In the genomic region with DNA sequence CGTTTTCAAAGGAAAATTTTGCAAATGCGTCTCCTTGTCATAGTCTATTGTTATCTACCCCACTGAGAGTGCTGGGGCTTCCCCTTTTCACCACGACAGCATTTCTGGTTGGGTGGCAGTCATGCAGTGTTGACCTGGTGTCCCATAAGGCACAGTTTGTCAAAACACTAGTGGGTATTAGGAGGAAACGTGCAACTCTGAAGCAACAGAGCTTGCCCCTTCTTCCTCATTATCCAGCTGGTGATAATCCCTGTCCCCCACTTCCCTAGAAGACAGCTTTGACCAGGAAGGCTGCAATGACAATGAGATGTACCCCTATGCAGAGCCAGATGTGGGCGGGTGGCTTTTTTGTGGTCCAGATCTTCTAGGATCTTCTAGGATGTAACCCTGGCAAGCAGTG, we compare ENCODE assay signal across 1 cellular context.
TF ChIP-seq lines count a peak whose summit lies in the region.

No MANE protein-coding gene starts in this region.

TF ChIP-seq in GM23338, 12 proteins besides CTCF, POLR2A, EP300 and RAD21 (continued from another document):
- TF ChIP-seq, protein P1, sequence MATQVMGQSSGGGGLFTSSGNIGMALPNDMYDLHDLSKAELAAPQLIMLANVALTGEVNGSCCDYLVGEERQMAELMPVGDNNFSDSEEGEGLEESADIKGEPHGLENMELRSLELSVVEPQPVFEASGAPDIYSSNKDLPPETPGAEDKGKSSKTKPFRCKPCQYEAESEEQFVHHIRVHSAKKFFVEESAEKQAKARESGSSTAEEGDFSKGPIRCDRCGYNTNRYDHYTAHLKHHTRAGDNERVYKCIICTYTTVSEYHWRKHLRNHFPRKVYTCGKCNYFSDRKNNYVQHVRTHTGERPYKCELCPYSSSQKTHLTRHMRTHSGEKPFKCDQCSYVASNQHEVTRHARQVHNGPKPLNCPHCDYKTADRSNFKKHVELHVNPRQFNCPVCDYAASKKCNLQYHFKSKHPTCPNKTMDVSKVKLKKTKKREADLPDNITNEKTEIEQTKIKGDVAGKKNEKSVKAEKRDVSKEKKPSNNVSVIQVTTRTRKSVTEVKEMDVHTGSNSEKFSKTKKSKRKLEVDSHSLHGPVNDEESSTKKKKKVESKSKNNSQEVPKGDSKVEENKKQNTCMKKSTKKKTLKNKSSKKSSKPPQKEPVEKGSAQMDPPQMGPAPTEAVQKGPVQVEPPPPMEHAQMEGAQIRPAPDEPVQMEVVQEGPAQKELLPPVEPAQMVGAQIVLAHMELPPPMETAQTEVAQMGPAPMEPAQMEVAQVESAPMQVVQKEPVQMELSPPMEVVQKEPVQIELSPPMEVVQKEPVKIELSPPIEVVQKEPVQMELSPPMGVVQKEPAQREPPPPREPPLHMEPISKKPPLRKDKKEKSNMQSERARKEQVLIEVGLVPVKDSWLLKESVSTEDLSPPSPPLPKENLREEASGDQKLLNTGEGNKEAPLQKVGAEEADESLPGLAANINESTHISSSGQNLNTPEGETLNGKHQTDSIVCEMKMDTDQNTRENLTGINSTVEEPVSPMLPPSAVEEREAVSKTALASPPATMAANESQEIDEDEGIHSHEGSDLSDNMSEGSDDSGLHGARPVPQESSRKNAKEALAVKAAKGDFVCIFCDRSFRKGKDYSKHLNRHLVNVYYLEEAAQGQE (IDR thresholded peaks at IDR 0.05; ENCODE audit: unreplicated experiment) = no peak
- TF ChIP-seq EZH2phosphoT487 (IDR thresholded peaks at IDR 0.05; ENCODE audit: unreplicated experiment) (no peak), ZNF114 (CRISPR knock-in tag; IDR thresholded peaks at IDR 0.05) (no peak)
- TF ChIP-seq, protein P2, sequence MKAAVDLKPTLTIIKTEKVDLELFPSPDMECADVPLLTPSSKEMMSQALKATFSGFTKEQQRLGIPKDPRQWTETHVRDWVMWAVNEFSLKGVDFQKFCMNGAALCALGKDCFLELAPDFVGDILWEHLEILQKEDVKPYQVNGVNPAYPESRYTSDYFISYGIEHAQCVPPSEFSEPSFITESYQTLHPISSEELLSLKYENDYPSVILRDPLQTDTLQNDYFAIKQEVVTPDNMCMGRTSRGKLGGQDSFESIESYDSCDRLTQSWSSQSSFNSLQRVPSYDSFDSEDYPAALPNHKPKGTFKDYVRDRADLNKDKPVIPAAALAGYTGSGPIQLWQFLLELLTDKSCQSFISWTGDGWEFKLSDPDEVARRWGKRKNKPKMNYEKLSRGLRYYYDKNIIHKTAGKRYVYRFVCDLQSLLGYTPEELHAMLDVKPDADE (IDR thresholded peaks at IDR 0.05) = no peak
